ENCODE assay signal across 8 cellular contexts in the genomic region with DNA sequence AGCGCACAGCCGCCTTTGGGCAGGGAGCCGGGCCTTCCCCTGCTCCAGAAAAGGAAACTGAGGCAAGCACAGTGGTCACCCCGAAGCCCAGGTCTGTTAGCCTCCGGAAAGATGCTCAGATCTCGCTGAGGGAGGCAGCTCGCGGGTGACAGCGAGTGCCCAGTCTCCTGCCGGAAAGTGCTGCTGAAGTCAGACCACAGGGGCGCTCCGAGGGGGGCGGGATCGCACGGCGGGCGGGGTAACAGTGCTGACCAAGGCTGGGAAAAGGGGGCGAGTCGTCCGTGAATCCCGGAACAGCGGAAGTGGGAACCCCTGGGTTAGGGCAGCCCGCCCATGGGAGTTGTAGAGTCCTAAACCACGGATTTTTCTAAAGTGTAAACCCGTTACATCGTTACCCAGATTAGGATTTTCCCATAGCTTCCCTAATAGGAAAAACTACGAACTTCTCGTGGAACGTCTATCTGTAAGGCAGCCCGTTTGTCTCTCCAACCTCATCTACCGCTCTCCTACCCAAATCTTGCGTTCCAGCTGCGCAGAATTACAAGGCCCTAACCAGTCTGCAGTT. TPM values are rescaled to one million over a fixed set of nuclear protein-coding genes. Genes with fewer than 3 reads are reported as not detected.
DNase-seq lines count a peak whose midpoint lies in the region; ATAC-seq and TF ChIP-seq lines count a peak whose summit lies in the region.

No MANE protein-coding gene starts in this region.

- BruUV-seq in PC-9 (replicated peaks; lab: Mats Ljungman, UMichigan) = TSS peak; percentile 71

- peak; percentile 86 for DNase-seq in AG20443 (ENCODE audit: low spot score)
- DNase-seq in PC-9 = peak in 1 of 2 experiments; percentile 63
- DNase-seq in amniotic stem cell (lab: John Stamatoyannopoulos, UW) = peak; percentile 15
- peak; percentile 80 for DNase-seq in right atrium auricular region (ENCODE audit: low spot score)
- peak; percentile 28 for DNase-seq in progenitor cell of endocrine pancreas (ENCODE audit: low spot score, unreplicated experiment)
- DNase-seq in medulla oblongata (ENCODE audit: extremely low spot score) = no peak

- CTCF ChIA-PET in PC-9 (lab: Charles Lee) = no interaction called here

- peaks cover 7% of the 10 kb centered on the region for H3K36me3 Mint-ChIP-seq in progenitor cell of endocrine pancreas (ENCODE audit: insufficient read depth)

- peak overlapping the region; percentile 73 for H3K4me2 ChIP-seq in PC-9

- H3K79me2 ChIP-seq in PC-9 (ENCODE audit: low read depth) = peaks cover 16% of the 10 kb centered on the region

- TF ChIP-seq CTCF in PC-9 (conservative IDR thresholded peaks at IDR 0.05) = no peak
- no peak for TF ChIP-seq CTCF in right atrium auricular region (IDR thresholded peaks at IDR 0.05)
- TF ChIP-seq CTCF in progenitor cell of endocrine pancreas (IDR thresholded peaks at IDR 0.05; ENCODE audit: unreplicated experiment) = no peak

- H3K4me1 ChIP-seq in PC-9 (replicated peaks; ENCODE audit: insufficient read depth) (peaks cover 14% of the 10 kb centered on the region), right atrium auricular region (peaks cover 0 to 21% of the 10 kb centered on the region in 2 donors)

- POLR2A ChIA-PET in PC-9 (lab: Charles Lee; ENCODE audit: unreplicated experiment) = no interaction called here

- H3K9me3 Mint-ChIP-seq in progenitor cell of endocrine pancreas (ENCODE audit: low read depth) = no peaks in the 10 kb centered on the region

- ATAC-seq in GM18519 (IDR thresholded peaks at IDR 0.05; ENCODE audit: low FRiP score, unreplicated experiment) (peak; percentile 28), HG02973 (IDR thresholded peaks at IDR 0.05; ENCODE audit: unreplicated experiment) (peak; percentile 27)

- H2AFZ ChIP-seq in PC-9 = peak overlapping the region; percentile 100

- H3K27ac ChIP-seq in PC-9 = no peak overlapping the region
- H3K27ac ChIP-seq in right atrium auricular region = peak overlapping the region; percentile 89 to 92

- no peaks in the 10 kb centered on the region for H3K9me2 ChIP-seq in PC-9 (ENCODE audit: insufficient read depth)

- H3K27me3 ChIP-seq in PC-9 (ENCODE audit: insufficient read depth, low read depth) = no peaks in the 10 kb centered on the region
- H3K27me3 ChIP-seq in right atrium auricular region = no peaks in the 10 kb centered on the region

- intact Hi-C loops in PC-9 (cut with micrococcal nuclease; ENCODE audit: unreplicated experiment) = loop anchor here (2.0 to 5.0 kb wide), 2 partner anchors 72 to 476 kb away; no protein-coding TSS in a partner anchor

- peaks cover 6% of the 10 kb centered on the region for H3K4me1 Mint-ChIP-seq in progenitor cell of endocrine pancreas (ENCODE audit: low read depth)

- peak overlapping the region; percentile 85 for H3K4me3 Mint-ChIP-seq in progenitor cell of endocrine pancreas (ENCODE audit: low read depth)

- no peaks in the 10 kb centered on the region for H3F3A ChIP-seq in PC-9 (ENCODE audit: insufficient read depth, low read depth)

- no peaks in the 10 kb centered on the region for H3K27me3 Mint-ChIP-seq in progenitor cell of endocrine pancreas

- no peaks in the 10 kb centered on the region for H4K20me1 ChIP-seq in PC-9 (ENCODE audit: insufficient read depth)

- H3K36me3 ChIP-seq in PC-9 (ENCODE audit: low read depth) (no peaks in the 10 kb centered on the region), right atrium auricular region (no peaks in the 10 kb centered on the region)

- H3K9me3 ChIP-seq in PC-9 (ENCODE audit: insufficient read depth, low read depth) = no peaks in the 10 kb centered on the region
- H3K9me3 ChIP-seq in right atrium auricular region = no peaks in the 10 kb centered on the region

- H3K27ac Mint-ChIP-seq in progenitor cell of endocrine pancreas = peak overlapping the region; percentile 27

- H3K4me3 ChIP-seq in PC-9 (peak overlapping the region; percentile 100), right atrium auricular region (peak overlapping the region; percentile 95 to 98)

RNA-seq across cellular contexts. Expression of a gene that starts 0.5 kb away (rescaled TPM):
- 21.5 and 31.9 TPM in 2 replicates for total RNA-seq in PC-9 (2021)
- 10 to 100 TPM; 12.8 to 16.4 TPM for total RNA-seq in right atrium auricular region
- 47.8 and 48.5 TPM in 2 replicates for total RNA-seq in progenitor cell of endocrine pancreas

RNA-seq across cellular contexts. Expression of a gene that starts 0.6 kb away (rescaled TPM):
- total RNA-seq in PC-9 (2021) (47.9 and 60.1 TPM in 2 replicates), right atrium auricular region (10 to 100 TPM in 1 of 2 donors, 1 to 10 TPM in 1; 8.3 to 10.0 TPM), progenitor cell of endocrine pancreas (81.1 and 89.2 TPM in 2 replicates)

RNA-seq across cellular contexts. Expression of a gene that starts 24.9 kb away (rescaled TPM):
- not detected in 2 replicates for total RNA-seq in PC-9 (2021)
- total RNA-seq in right atrium auricular region = not detected
- total RNA-seq in progenitor cell of endocrine pancreas = not detected in 2 replicates

RNA-seq across cellular contexts. Expression of a gene that starts 26.3 kb away (rescaled TPM):
- total RNA-seq in PC-9 (2021) (not detected in 2 replicates), right atrium auricular region (not detected), progenitor cell of endocrine pancreas (not detected in 2 replicates)

RNA-seq across cellular contexts. Expression of a gene that starts 32.2 kb away (rescaled TPM):
- total RNA-seq in PC-9 (2021) (36.6 and 48.8 TPM in 2 replicates), right atrium auricular region (10 to 100 TPM; 32.8 to 46.0 TPM), progenitor cell of endocrine pancreas (71.7 and 73.2 TPM in 2 replicates)
